In genomic region chr11:13205446-13205845, GRCh38 we compare ENCODE assay signal across 10 cellular contexts.
DNase-seq lines count a peak whose midpoint lies in the region; ATAC-seq and TF ChIP-seq lines count a peak whose summit lies in the region.
"Had no signal": no experiment of that assay in that cellular context is flagged by ENCODE, and none has a peak within 500 bp of the region (broad histone marks: within the 10 kb centered on the region; RNA-seq: fewer than 3 reads in every experiment).

No MANE protein-coding gene starts in this region.

- H3K9me3 Mint-ChIP-seq in natural killer cell treated with Interleukin-12 subunit alpha and Interleukin-12 subunit beta and Interleukin-15 and Interleukin-18, amount 100 ng/mL, for 72 hours = no peaks in the 10 kb centered on the region
- H3K9me3 Mint-ChIP-seq in natural killer cell = no peaks in the 10 kb centered on the region

- no peak for ATAC-seq in natural killer cell treated with Interleukin-12 subunit alpha and Interleukin-12 subunit beta and Interleukin-15 and Interleukin-18, amount 100 ng/mL, for 72 hours
- ATAC-seq in natural killer cell (no peak), HG03039 (IDR thresholded peaks at IDR 0.05; ENCODE audit: unreplicated experiment) (peak; percentile 57), HG03280 (IDR thresholded peaks at IDR 0.05; ENCODE audit: unreplicated experiment) (no peak)

- WGBS in stomach, 5 donors = 38 to 69% (median 46%) methylated on average over 2 of the region's 2 CpGs

- DNase-seq in natural killer cell treated with Interleukin-12 subunit alpha and Interleukin-12 subunit beta and Interleukin-15 and Interleukin-18, amount 100 ng/mL, for 72 hours (ENCODE audit: low spot score) = no peak
- no peak for DNase-seq in natural killer cell
- DNase-seq in GM13977 (ENCODE audit: low spot score) = no peak
- no peak for DNase-seq in NCI-H187 treated with DMSO at 0.1 percent for 48 hours (lab: John Stamatoyannopoulos, UW)
- DNase-seq in stomach = no peak
- DNase-seq: dorsolateral prefrontal cortex, sigmoid colon had no signal

- no peak overlapping the region; the same call in 1 of the 2 replicates for H2AFZ ChIP-seq in OCI-LY3 (ENCODE audit: low read depth, low read length)

- no peaks in the 10 kb centered on the region for H3K79me2 ChIP-seq in OCI-LY3 (ENCODE audit: low read length)

- H3K27ac Mint-ChIP-seq in natural killer cell treated with Interleukin-12 subunit alpha and Interleukin-12 subunit beta and Interleukin-15 and Interleukin-18, amount 100 ng/mL, for 72 hours = peak overlapping the region in 1 of 2 donors; percentile 7
- no peak overlapping the region for H3K27ac Mint-ChIP-seq in natural killer cell

- H3K9ac ChIP-seq in OCI-LY3 (ENCODE audit: low read length) = no peak overlapping the region

- H3K4me3 Mint-ChIP-seq in natural killer cell treated with Interleukin-12 subunit alpha and Interleukin-12 subunit beta and Interleukin-15 and Interleukin-18, amount 100 ng/mL, for 72 hours = peak overlapping the region; percentile 41
- H3K4me3 Mint-ChIP-seq in natural killer cell = no peak overlapping the region

- intact Hi-C loops in natural killer cell (cut with micrococcal nuclease) (no loop called here), stomach (cut with DNase I; ENCODE audit: low total_unique reads) (no loop called here)

- no peak for TF ChIP-seq POLR2A in stomach (IDR thresholded peaks at IDR 0.05)

- TF ChIP-seq CTCF in natural killer cell (IDR thresholded peaks at IDR 0.05) (no peak), OCI-LY3 (IDR thresholded peaks at IDR 0.05; ENCODE audit: low read depth, low read length) (no peak), GM13977 (IDR thresholded peaks at IDR 0.05; ENCODE audit: extremely low read depth, insufficient read depth, missing control alignments) (no peak), stomach (IDR thresholded peaks at IDR 0.05) (no peak)

- H3K4me1 ChIP-seq in OCI-LY3 (ENCODE audit: low read length) = peaks cover 49% of the 10 kb centered on the region
- H3K4me1 ChIP-seq in stomach = peaks cover 12 to 25% (median 14%) of the 10 kb centered on the region in 4 donors

- in situ Hi-C loops in GM13977 (cut with MboI; ENCODE audit: low pct_unique_long_range_greater_than_20kb, low sequenced_read_pairs, unreplicated experiment) = no loop called here

- peaks cover 0 to 21% of the 10 kb centered on the region in 2 donors for H3K27me3 Mint-ChIP-seq in natural killer cell treated with Interleukin-12 subunit alpha and Interleukin-12 subunit beta and Interleukin-15 and Interleukin-18, amount 100 ng/mL, for 72 hours
- H3K27me3 Mint-ChIP-seq in natural killer cell (ENCODE audit: low read depth in 2 of 2) = peaks cover 9 to 17% of the 10 kb centered on the region in 2 donors

- H3K27me3 ChIP-seq in OCI-LY3 (ENCODE audit: low read depth, low read length) (0 out of 2 replicates have a peak, but pooled peaks cover 3% of the 10 kb centered on the region), stomach (no peaks in the 10 kb centered on the region)
- H3K27me3 ChIP-seq: dorsolateral prefrontal cortex, sigmoid colon had no signal

- peak overlapping the region; percentile 44 for H3K4me2 ChIP-seq in OCI-LY3 (ENCODE audit: low read length)

- H3K4me1 Mint-ChIP-seq in natural killer cell treated with Interleukin-12 subunit alpha and Interleukin-12 subunit beta and Interleukin-15 and Interleukin-18, amount 100 ng/mL, for 72 hours (ENCODE audit: low read depth in 2 of 2) = peaks cover 19 to 26% of the 10 kb centered on the region in 2 donors
- H3K4me1 Mint-ChIP-seq in natural killer cell = peaks cover 14 to 15% of the 10 kb centered on the region in 2 donors

- H3K9me3 ChIP-seq in OCI-LY3 (ENCODE audit: insufficient read depth, low read length) = no peaks in the 10 kb centered on the region
- no peaks in the 10 kb centered on the region for H3K9me3 ChIP-seq in stomach

- no peak overlapping the region for H3K27ac ChIP-seq in OCI-LY3 (ENCODE audit: low read length)
- no peak overlapping the region for H3K27ac ChIP-seq in stomach
- H3K27ac ChIP-seq: sigmoid colon had no signal

- H3K36me3 ChIP-seq in OCI-LY3 (replicated peaks; ENCODE audit: low read depth, low read length) (no peaks in the 10 kb centered on the region), stomach (no peaks in the 10 kb centered on the region)
- H3K36me3 ChIP-seq: sigmoid colon had no signal

- no peak for TF ChIP-seq EP300 in stomach (IDR thresholded peaks at IDR 0.05)

- H4K20me1 ChIP-seq in OCI-LY3 (ENCODE audit: insufficient read depth, low read length) = no peaks in the 10 kb centered on the region

- no peak overlapping the region for H3K4me3 ChIP-seq in OCI-LY3 (ENCODE audit: low read length)
- H3K4me3 ChIP-seq in stomach = no peak overlapping the region
- H3K4me3 ChIP-seq: dorsolateral prefrontal cortex, sigmoid colon had no signal

- H3K36me3 Mint-ChIP-seq in natural killer cell treated with Interleukin-12 subunit alpha and Interleukin-12 subunit beta and Interleukin-15 and Interleukin-18, amount 100 ng/mL, for 72 hours = no peaks in the 10 kb centered on the region
- H3K36me3 Mint-ChIP-seq in natural killer cell = no peaks in the 10 kb centered on the region
